1 cellular context compared by ENCODE assay signal in genomic region chr3:112735927-112736326, GRCh38.
TF ChIP-seq lines count a peak whose summit lies in the region.

No MANE protein-coding gene starts in this region.

TF ChIP-seq in GM12878, 131 proteins besides CTCF, POLR2A, EP300 and RAD21:
- TF ChIP-seq NR2F1 (conservative IDR thresholded peaks at IDR 0.05) (no peak), CREM (IDR thresholded peaks at IDR 0.05; ENCODE audit: low read depth) (no peak), ETV6 (conservative IDR thresholded peaks at IDR 0.05 in 1 of 2, IDR thresholded peaks at IDR 0.05 in 1 of 2; ENCODE audit: borderline replicate concordance in 1 of 2, low read depth in 1 of 2) (no peak), CEBPZ (IDR thresholded peaks at IDR 0.05; ENCODE audit: low read depth, low read length) (no peak)
